In genomic region chr6:144013486-144013909, GRCh38 we compare ENCODE assay signal across 8 cellular contexts. TPM values are rescaled to one million over a fixed set of nuclear protein-coding genes. Genes with fewer than 3 reads are reported as not detected.
A peak's percentile ranks its signal among the peaks of the same experiment; 100 is the strongest.
DNase-seq lines count a peak whose midpoint lies in the region; ATAC-seq and TF ChIP-seq lines count a peak whose summit lies in the region.

No MANE protein-coding gene starts in this region.

- intact Hi-C loops in PC-3 (cut with micrococcal nuclease), result loop anchor here (1.0 kb wide), 2 partner anchors 73 to 438 kb away; no protein-coding TSS in a partner anchor
- intact Hi-C loops in thyroid gland (cut with DNase I), result loop anchor here (2.0 to 5.0 kb wide), 2 partner anchors 66 to 437 kb away; no protein-coding TSS in a partner anchor

- peak; percentile 59 for ATAC-seq in PC-3
- ATAC-seq in GM21786 (IDR thresholded peaks at IDR 0.05; ENCODE audit: unreplicated experiment), result no peak

- no peaks in the 10 kb centered on the region for H3K9me3 Mint-ChIP-seq in activated T-cell treated with anti-CD3 and anti-CD28 coated beads, Interleukin-2, amount 50 U/mL, for 24 hours
- peaks cover 10% of the 10 kb centered on the region for H3K9me3 Mint-ChIP-seq in neural crest cell

- no peaks in the 10 kb centered on the region for H3K9me3 ChIP-seq in PC-3 (ENCODE audit: low read length)
- no peaks in the 10 kb centered on the region for H3K9me3 ChIP-seq in thyroid gland

- CTCF ChIA-PET in PC-3 (lab: Charles Lee), result interaction anchor here (0.6 to 2.9 kb wide), 6 partner anchors 25 to 522 kb away, joined by 3 to 12 read pairs (median 4); no protein-coding TSS in a partner anchor

- no peaks in the 10 kb centered on the region for H4K20me1 ChIP-seq in PC-3 (ENCODE audit: low read length)

- H3K4me1 ChIP-seq in PC-3 (ENCODE audit: insufficient read depth, low read length) (0 out of 2 replicates have a peak, but pooled peaks cover 10% of the 10 kb centered on the region), thyroid gland (no peaks in the 10 kb centered on the region)

- POLR2A ChIA-PET in PC-3 (lab: Charles Lee; ENCODE audit: unreplicated experiment), result no interaction called here

- peaks cover 5% of the 10 kb centered on the region for H3K4me1 Mint-ChIP-seq in activated T-cell treated with anti-CD3 and anti-CD28 coated beads, Interleukin-2, amount 50 U/mL, for 24 hours (ENCODE audit: low read depth)
- H3K4me1 Mint-ChIP-seq in neural crest cell, result no peaks in the 10 kb centered on the region

- H3K9me2 ChIP-seq in PC-3 (replicated peaks; ENCODE audit: low read length), result no peaks in the 10 kb centered on the region

- peak; percentile 83 for TF ChIP-seq CTCF in PC-3 (conservative IDR thresholded peaks at IDR 0.05; ENCODE audit: low read depth, low read length)
- TF ChIP-seq CTCF in neural crest cell (conservative IDR thresholded peaks at IDR 0.05), result peak; percentile 97
- peak; percentile 61 to 92 (median 86) for TF ChIP-seq CTCF in thyroid gland (IDR thresholded peaks at IDR 0.05)

- H3K27me3 Mint-ChIP-seq in activated T-cell treated with anti-CD3 and anti-CD28 coated beads, Interleukin-2, amount 50 U/mL, for 24 hours, result peaks cover 26% of the 10 kb centered on the region
- peaks cover 33% of the 10 kb centered on the region for H3K27me3 Mint-ChIP-seq in neural crest cell (ENCODE audit: low read depth)

- no peak overlapping the region for H3K4me3 Mint-ChIP-seq in activated T-cell treated with anti-CD3 and anti-CD28 coated beads, Interleukin-2, amount 50 U/mL, for 24 hours
- H3K4me3 Mint-ChIP-seq in neural crest cell, result no peak overlapping the region

- H2AFZ ChIP-seq in PC-3 (ENCODE audit: low read length), result peak overlapping the region; percentile 37; the same call in 1 of the 2 replicates

- no peaks in the 10 kb centered on the region for H3F3A ChIP-seq in PC-3 (ENCODE audit: low read length, unreplicated experiment)

- TF ChIP-seq RAD21 in Ishikawa (IDR thresholded peaks at IDR 0.05; ENCODE audit: low read depth), result peak; percentile 91

- no peak overlapping the region for H3K4me3 ChIP-seq in PC-3 (ENCODE audit: low read length)
- no peak overlapping the region for H3K4me3 ChIP-seq in thyroid gland (replicated peaks in 1 of 3)

- H3K36me3 ChIP-seq in PC-3 (ENCODE audit: low read depth, low read length) (no peaks in the 10 kb centered on the region), thyroid gland (no peaks in the 10 kb centered on the region)

- no peaks in the 10 kb centered on the region for H3K27me3 ChIP-seq in PC-3 (ENCODE audit: low read length)
- no peaks in the 10 kb centered on the region for H3K27me3 ChIP-seq in thyroid gland

- H3K79me2 ChIP-seq in PC-3 (ENCODE audit: low read length), result no peaks in the 10 kb centered on the region

- DNase-seq in ELR (ENCODE audit: low read depth), result peak; percentile 90
- DNase-seq in PC-3, result peak; percentile 90
- DNase-seq in activated T-cell treated with anti-CD3 and anti-CD28 coated beads, Interleukin-2, amount 50 U/mL, for 24 hours, result peak; percentile 74
- peak; percentile 91 for DNase-seq in fibroblast of peridontal ligament (ENCODE audit: extremely low read depth)
- peak; percentile 72 for DNase-seq in neural crest cell (ENCODE audit: low read depth, low spot score)
- peak; percentile 76 to 85 for DNase-seq in thyroid gland

- TF ChIP-seq POLR2A in thyroid gland (IDR thresholded peaks at IDR 0.05), result no peak

- BruUV-seq in PC-3 (replicated peaks; lab: Mats Ljungman, UMichigan), result no TSS peak

- no peak overlapping the region for H3K4me2 ChIP-seq in PC-3 (ENCODE audit: low read length)

- 18 to 19% methylated on average over 8 of the region's 8 CpGs for WGBS in thyroid gland, 2 donors

- H3K27ac Mint-ChIP-seq in activated T-cell treated with anti-CD3 and anti-CD28 coated beads, Interleukin-2, amount 50 U/mL, for 24 hours, result no peak overlapping the region
- H3K27ac Mint-ChIP-seq in neural crest cell (ENCODE audit: unreplicated experiment), result no peak overlapping the region

- no peak for TF ChIP-seq EP300 in Ishikawa (IDR thresholded peaks at IDR 0.05; ENCODE audit: borderline replicate concordance)

- H3K27ac ChIP-seq in PC-3 (ENCODE audit: low read length) (no peak overlapping the region), thyroid gland (no peak overlapping the region)

- no peaks in the 10 kb centered on the region for H3K36me3 Mint-ChIP-seq in activated T-cell treated with anti-CD3 and anti-CD28 coated beads, Interleukin-2, amount 50 U/mL, for 24 hours (ENCODE audit: low read depth)
- H3K36me3 Mint-ChIP-seq in neural crest cell (ENCODE audit: low read depth), result peaks cover 4% of the 10 kb centered on the region

- no peak overlapping the region for H3K9ac ChIP-seq in PC-3 (ENCODE audit: low read length)

TF ChIP-seq in Ishikawa, 13 proteins besides CTCF, POLR2A, EP300 and RAD21:
- TF ChIP-seq FOXM1 (IDR thresholded peaks at IDR 0.05; ENCODE audit: borderline replicate concordance, low read depth) (no peak), NFIC (IDR thresholded peaks at IDR 0.05) (peak; percentile 38; the same call in 1 of the 2 replicates), TEAD4 (IDR thresholded peaks at IDR 0.05) (peak; percentile 52)
- TF ChIP-seq, protein P1, sequence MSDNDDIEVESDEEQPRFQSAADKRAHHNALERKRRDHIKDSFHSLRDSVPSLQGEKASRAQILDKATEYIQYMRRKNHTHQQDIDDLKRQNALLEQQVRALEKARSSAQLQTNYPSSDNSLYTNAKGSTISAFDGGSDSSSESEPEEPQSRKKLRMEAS (IDR thresholded peaks at IDR 0.05), result no peak

RNA-seq across cellular contexts. Expression of gene PLAGL1, which starts 5.4 kb away (rescaled TPM):
- total RNA-seq in PC-3 (2014; rRNA removed) (10.9 and 14.4 TPM in 2 replicates), neural crest cell (29.7 and 29.9 TPM in 2 replicates), thyroid gland (10 to 100 TPM in 1 of 4 donors, 1 to 10 TPM in 3; 6.6 to 10.5 (median 7.4) TPM)
